In genomic region chr2:68807821-68808266, GRCh38 we compare ENCODE assay signal across 9 cellular contexts.
DNase-seq lines count a peak whose midpoint lies in the region; ATAC-seq and TF ChIP-seq lines count a peak whose summit lies in the region.
"Had no signal": no experiment of that assay in that cellular context is flagged by ENCODE, and none has a peak within 500 bp of the region (broad histone marks: within the 10 kb centered on the region; RNA-seq: fewer than 3 reads in every experiment).

No MANE protein-coding gene starts in this region.

- H3K9me3 ChIP-seq in neutrophil = no peaks in the 10 kb centered on the region

- peaks cover 97% of the 10 kb centered on the region for H3K36me3 ChIP-seq in neutrophil

- no peaks in the 10 kb centered on the region for H3K27me3 ChIP-seq in neutrophil

- ATAC-seq in GM19395 (IDR thresholded peaks at IDR 0.05; ENCODE audit: unreplicated experiment) (no peak), GM21528 (IDR thresholded peaks at IDR 0.05; ENCODE audit: low FRiP score, unreplicated experiment) (no peak)

- H3K27ac ChIP-seq in epithelial cell of prostate (peak overlapping the region; percentile 87), neutrophil (peak overlapping the region; percentile 91)

- DNase-seq in EL (peak; percentile 54), NOMO-1 treated with dmso at 0.1 percent for 144 hours (lab: John Stamatoyannopoulos, UW; ENCODE audit: unreplicated experiment) (peak; percentile 83), epithelial cell of prostate (ENCODE audit: low read depth, low spot score) (peak; percentile 65), dedifferentiated amniotic fluid mesenchymal stem cell (ENCODE audit: extremely low spot score) (no peak), DMS 273 treated with DMSO at 0.1 percent for 48 hours (lab: John Stamatoyannopoulos, UW) (no peak)
- DNase-seq: small intestine had no signal

- peaks cover 56 to 68% of the 10 kb centered on the region in 2 experiments for H3K4me1 ChIP-seq in neutrophil (ENCODE audit: control insufficient read depth in 1 of 2, insufficient read depth in 1 of 2, low read depth in 1 of 2, low read length in 1 of 2)

- no peak for TF ChIP-seq CTCF in neutrophil (IDR thresholded peaks at IDR 0.05)

- H3K4me3 ChIP-seq in neutrophil (ENCODE audit: low read depth in 1 of 2, low read length in 1 of 2) = peak overlapping the region in 1 of 2 experiments; percentile 15

Comparison
In these comparisons a context has a peak if more than half of its experiments do, and no peak if none do; other contexts are left out.
1. DNase-seq: peak in EL (single experiment), NOMO-1 treated with dmso at 0.1 percent for 144 hours (single experiment) and epithelial cell of prostate (single experiment); none in dedifferentiated amniotic fluid mesenchymal stem cell (single experiment) and DMS 273 treated with DMSO at 0.1 percent for 48 hours (single experiment).